Comparison of ENCODE assay signal across 10 cellular contexts in genomic region chr15:99568548-99569352, GRCh38.
DNase-seq lines count a peak whose midpoint lies in the region; ATAC-seq and FAIRE-seq lines count a peak whose summit lies in the region.
"Had no signal": no experiment of that assay in that cellular context is flagged by ENCODE, and none has a peak within 500 bp of the region (broad histone marks: within the 10 kb centered on the region; RNA-seq: fewer than 3 reads in every experiment).

No MANE protein-coding gene starts in this region.

- no peaks in the 10 kb centered on the region; the same call in 1 of the 2 replicates for H3K27me3 ChIP-seq in iPS-20b (ENCODE audit: insufficient read depth, low read length)

- DNase-seq in GM18507 (ENCODE audit: extremely low spot score, insufficient read length, low read depth) (no peak), SK-N-MC (ENCODE audit: low read depth, low spot score) (no peak), superior temporal gyrus (ENCODE audit: extremely low spot score) (peak; percentile 50)
- no peak for DNase-seq in stimulated activated naive CD8-positive, alpha-beta T cell treated with anti-CD3 and anti-CD28 coated beads, Interleukin-15, Interleukin-2, amounts not matched to agents 100 U/mL and 50 U/mL, for 24 hours
- DNase-seq in NK-92 treated with Interleukin-12 subunit alpha and Interleukin-12 subunit beta, amount 100 ng/mL, for 24 hours (lab: John Stamatoyannopoulos, UW), result no peak
- DNase-seq: NCI-H510A had no signal

- H3K4me1 ChIP-seq in iPS-20b (ENCODE audit: insufficient read depth, low read length), result peaks cover 27% of the 10 kb centered on the region

- no peaks in the 10 kb centered on the region for H3K9me3 ChIP-seq in SK-N-MC (ENCODE audit: low read depth, low read length)
- H3K9me3 ChIP-seq in iPS-20b (ENCODE audit: insufficient read depth, low read depth, low read length), result no peaks in the 10 kb centered on the region
- H3K9me3 ChIP-seq: prostate gland had no signal

- ATAC-seq in stimulated activated naive CD8-positive, alpha-beta T cell treated with anti-CD3 and anti-CD28 coated beads, Interleukin-15, Interleukin-2, amounts not matched to agents 100 U/mL and 50 U/mL, for 24 hours, result no peak
- no peak for ATAC-seq in GM18909 (IDR thresholded peaks at IDR 0.05; ENCODE audit: poor library complexity, unreplicated experiment)
- ATAC-seq: activated naive CD4-positive, alpha-beta T cell treated with anti-CD3 and anti-CD28 coated beads, Interleukin-2, amount 50 U/mL, for 72 hours had no signal

- H3K27ac ChIP-seq in SK-N-MC (no peak overlapping the region; the same call in 1 of the 2 replicates), iPS-20b (ENCODE audit: low read length) (no peak overlapping the region)
- H3K27ac ChIP-seq: prostate gland had no signal

- FAIRE-seq in GM18507 (lab: Jason Lieb, UNC), result peak; percentile 49

- no peaks in the 10 kb centered on the region for H3K36me3 ChIP-seq in SK-N-MC (ENCODE audit: insufficient read depth, low read length)
- H3K36me3 ChIP-seq in iPS-20b (ENCODE audit: insufficient read depth, low read depth, low read length), result no peaks in the 10 kb centered on the region
- H3K36me3 ChIP-seq: prostate gland had no signal

- H3K9ac ChIP-seq in SK-N-MC (ENCODE audit: insufficient read length), result peak overlapping the region; percentile 81
- H3K9ac ChIP-seq in iPS-20b (ENCODE audit: low read depth, low read length), result no peak overlapping the region

- H3K4me3 ChIP-seq in SK-N-MC, result peak overlapping the region; percentile 85; the same call in 1 of the 2 replicates
- peak overlapping the region; percentile 58 for H3K4me3 ChIP-seq in iPS-20b (ENCODE audit: low read length)
- H3K4me3 ChIP-seq: prostate gland had no signal
